In the genomic region with DNA sequence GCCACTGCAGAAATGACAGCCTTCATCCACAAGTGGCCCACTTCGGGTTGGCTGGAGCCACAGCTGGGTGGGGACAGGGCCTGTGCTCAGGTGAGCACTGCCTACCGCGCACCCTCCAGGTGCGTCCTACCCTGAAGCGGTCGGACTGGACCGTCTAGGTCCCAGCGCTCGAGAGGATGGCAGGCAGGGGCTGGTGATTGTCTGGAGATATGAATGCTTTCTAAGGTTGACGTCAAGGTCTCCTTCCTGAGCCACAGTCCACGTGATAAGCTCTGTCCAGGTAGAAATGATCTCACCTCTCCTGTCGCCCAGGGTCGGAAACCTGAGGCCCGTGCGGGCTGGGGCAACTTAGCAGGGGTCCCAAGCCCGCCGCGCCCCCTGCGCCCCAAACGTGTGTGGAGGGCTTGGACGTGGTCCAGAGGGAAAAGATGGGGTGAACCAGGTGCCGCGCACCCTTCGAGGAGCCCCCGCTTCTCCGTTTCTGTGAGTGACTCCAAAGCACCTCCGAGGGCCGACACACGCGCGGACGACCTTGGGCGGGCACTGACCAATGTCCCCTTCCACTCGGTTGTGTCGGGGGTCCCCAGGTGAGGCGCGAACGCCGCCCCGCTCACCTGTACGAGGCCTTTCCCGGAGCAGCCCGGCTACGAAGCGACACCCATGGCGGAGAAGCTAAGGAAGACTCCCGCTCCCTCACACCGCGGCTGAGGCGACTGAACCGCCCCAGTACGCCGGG, we compare ENCODE assay signal across 8 cellular contexts. TPM values are rescaled to one million over a fixed set of nuclear protein-coding genes. Genes with fewer than 3 reads are reported as not detected.
DNase-seq lines count a peak whose midpoint lies in the region; ATAC-seq and TF ChIP-seq lines count a peak whose summit lies in the region.

No MANE protein-coding gene starts in this region.

- no peaks in the 10 kb centered on the region for H3K79me2 ChIP-seq in GM23338 (replicated peaks; ENCODE audit: insufficient read depth)
- no peaks in the 10 kb centered on the region for H3K79me2 ChIP-seq in SU-DHL-6 (ENCODE audit: insufficient read depth, low read length)

- TF ChIP-seq CTCF in AG04450 (IDR thresholded peaks at IDR 0.05; ENCODE audit: low read depth, low read length): no peak
- no peak for TF ChIP-seq CTCF in GM23338 (conservative IDR thresholded peaks at IDR 0.05; ENCODE audit: low read depth in 2 of 2)
- no peak for TF ChIP-seq CTCF in SU-DHL-6 (IDR thresholded peaks at IDR 0.05; ENCODE audit: insufficient read depth, low read length, poor library complexity, severe bottlenecking)
- no peak for TF ChIP-seq CTCF in fibroblast of villous mesenchyme (IDR thresholded peaks at IDR 0.05; ENCODE audit: insufficient read depth, low read depth, low read length)
- no peak for TF ChIP-seq CTCF in psoas muscle (IDR thresholded peaks at IDR 0.05)

- DNase-seq in AG04450 (ENCODE audit: low read depth, low spot score) (no peak), GM23338 (ENCODE audit: low spot score) (peak; percentile 49), fibroblast of villous mesenchyme (ENCODE audit: low read depth) (no peak), psoas muscle (peak in 1 of 2 donors; percentile 62), KG1 (lab: John Stamatoyannopoulos, UW) (no peak), kidney glomerular epithelial cell (lab: John Stamatoyannopoulos, UW) (no peak)
- no peak for DNase-seq in stimulated activated CD4-positive, alpha-beta T cell treated with anti-CD3 and anti-CD28 coated beads, Interleukin-2, amount 100 ng/mL, for 24 hours

- peaks cover 13% of the 10 kb centered on the region for H3K4me1 Mint-ChIP-seq in GM23338

- peaks cover 2% of the 10 kb centered on the region; the same call in 1 of the 2 replicates for H4K20me1 ChIP-seq in GM23338 (replicated peaks; ENCODE audit: insufficient read depth)
- H4K20me1 ChIP-seq in SU-DHL-6 (ENCODE audit: low read depth, low read length): no peaks in the 10 kb centered on the region

- H3K9me3 ChIP-seq in AG04450 (ENCODE audit: control insufficient read depth, insufficient read depth, low read length): no peaks in the 10 kb centered on the region; the same call in 1 of the 2 replicates
- no peaks in the 10 kb centered on the region for H3K9me3 ChIP-seq in SU-DHL-6 (ENCODE audit: insufficient read depth, low read length)
- no peaks in the 10 kb centered on the region for H3K9me3 ChIP-seq in psoas muscle

- H3K4me2 ChIP-seq in GM23338: peak overlapping the region; percentile 94
- peak overlapping the region; percentile 56 for H3K4me2 ChIP-seq in SU-DHL-6 (ENCODE audit: low read depth, low read length, poor library complexity, severe bottlenecking)

- intact Hi-C loops in psoas muscle (cut with DNase I): loop anchor here (2.0 to 5.0 kb wide), 3 partner anchors 42 to 165 kb away; partner anchors contain the start of gene MORC3 (in 1 of the 2)

- H3K27ac Mint-ChIP-seq in GM23338: no peak overlapping the region

- H3K9me3 Mint-ChIP-seq in GM23338: no peaks in the 10 kb centered on the region

- H3K36me3 Mint-ChIP-seq in GM23338 (ENCODE audit: low read depth): no peaks in the 10 kb centered on the region

- peak overlapping the region; percentile 99 for H2AFZ ChIP-seq in GM23338
- H2AFZ ChIP-seq in SU-DHL-6 (ENCODE audit: low read depth, low read length, severe bottlenecking): peak overlapping the region; percentile 60

- 0 out of 2 replicates have a peak overlapping the region, but pooled peaks have one; percentile 32 for H3K9ac ChIP-seq in SU-DHL-6 (ENCODE audit: low read length)

- H3K27me3 Mint-ChIP-seq in GM23338 (ENCODE audit: insufficient read depth, low read depth, poor library complexity): peaks cover 19% of the 10 kb centered on the region

- H3F3A ChIP-seq in GM23338 (replicated peaks; ENCODE audit: low read depth) (peaks cover 4% of the 10 kb centered on the region; the same call in 1 of the 2 replicates), SU-DHL-6 (ENCODE audit: insufficient read depth) (no peaks in the 10 kb centered on the region)

- ATAC-seq in GM23338 (peak; percentile 24), psoas muscle (no peak)

- peak overlapping the region; percentile 81 for H3K4me3 ChIP-seq in AG04450 (ENCODE audit: low read depth, low read length)
- peak overlapping the region; percentile 80 for H3K4me3 ChIP-seq in GM23338
- H3K4me3 ChIP-seq in SU-DHL-6 (ENCODE audit: insufficient read depth, low read length, poor library complexity, severe bottlenecking): peak overlapping the region; percentile 48
- peak overlapping the region; percentile 72 for H3K4me3 ChIP-seq in fibroblast of villous mesenchyme (ENCODE audit: low read depth, low read length)
- H3K4me3 ChIP-seq in psoas muscle: peak overlapping the region; percentile 92

- 10 to 15% (median 13%) methylated on average over 45 to 53 of the region's 53 CpGs for WGBS in psoas muscle, 3 donors

- POLR2A ChIA-PET in AG04450 (lab: Yijun Ruan, JAX): interaction anchor here (0.7 to 1.4 kb wide), 4 partner anchors 20 to 164 kb away, joined by 3 to 5 read pairs (median 5); partner anchors contain the start of gene MORC3

- H3K27me3 ChIP-seq in AG04450 (ENCODE audit: control insufficient read depth, insufficient read depth, low read length) (no peaks in the 10 kb centered on the region), GM23338 (ENCODE audit: insufficient read depth) (peaks cover 27% of the 10 kb centered on the region), SU-DHL-6 (ENCODE audit: low read length) (no peaks in the 10 kb centered on the region), psoas muscle (ENCODE audit: insufficient read depth in 3 of 3, low read length in 2 of 3) (no peaks in the 10 kb centered on the region)

- peak overlapping the region; percentile 78 for H3K4me3 Mint-ChIP-seq in GM23338

- H3K9me2 ChIP-seq in GM23338 (ENCODE audit: insufficient read depth) (no peaks in the 10 kb centered on the region), SU-DHL-6 (replicated peaks; ENCODE audit: insufficient read depth, low read length) (no peaks in the 10 kb centered on the region)

- H3K27ac ChIP-seq in AG04450 (ENCODE audit: low read depth, low read length): no peak overlapping the region
- no peak overlapping the region for H3K27ac ChIP-seq in GM23338 (ENCODE audit: low read depth)
- no peak overlapping the region for H3K27ac ChIP-seq in SU-DHL-6 (ENCODE audit: low read depth, low read length)
- peak overlapping the region; percentile 79 for H3K27ac ChIP-seq in psoas muscle

- H3K4me1 ChIP-seq in GM23338 (ENCODE audit: insufficient read depth): peaks cover 7% of the 10 kb centered on the region
- peaks cover 16% of the 10 kb centered on the region for H3K4me1 ChIP-seq in psoas muscle

- CTCF ChIA-PET in AG04450 (lab: Charles Lee): interaction anchor here (1.1 to 1.4 kb wide), 2 partner anchors 14 to 15 kb away, joined by 3 to 5 read pairs; no protein-coding TSS in a partner anchor

- H3K36me3 ChIP-seq in GM23338 (ENCODE audit: insufficient read depth): no peaks in the 10 kb centered on the region
- no peaks in the 10 kb centered on the region for H3K36me3 ChIP-seq in SU-DHL-6 (ENCODE audit: low read length)
- H3K36me3 ChIP-seq in psoas muscle (ENCODE audit: insufficient read depth in 1 of 2, low read depth in 1 of 2): no peaks in the 10 kb centered on the region

TF ChIP-seq in GM23338, 12 proteins besides CTCF, POLR2A, EP300 and RAD21:
- TF ChIP-seq POLR2AphosphoS5 (IDR thresholded peaks at IDR 0.05; ENCODE audit: low read depth) (peak; percentile 69), EZH2 (IDR thresholded peaks at IDR 0.05; ENCODE audit: low read depth, unreplicated experiment) (no peak)

RNA-seq across cellular contexts. Expression of gene DOP1B, which starts 0.9 kb away (rescaled TPM):
- 7.3 and 8.9 TPM in 2 replicates for polyA plus RNA-seq in AG04450 (2011; rRNA removed)
- polyA minus RNA-seq in AG04450 (2011; rRNA and poly(A)+ RNA removed): 11.9 and 12.9 TPM in 2 replicates
- 9.9 and 18.0 TPM in 2 replicates for total RNA-seq in GM23338 (2014; rRNA removed; shearing (Covaris generic))
- polyA plus RNA-seq in GM23338 (2016; fragmentation: Nextera tagmentation; extraction: Ambion mirVana): 2.8 and 4.9 TPM in 2 replicates
- total RNA-seq in fibroblast of villous mesenchyme: 10.6 and 11.7 TPM in 2 replicates
- total RNA-seq in psoas muscle: 10 to 100 TPM; 12.8 to 20.7 (median 14.3) TPM
- polyA plus RNA-seq in psoas muscle: 1 to 10 TPM; 3.1 to 7.4 (median 4.7) TPM

RNA-seq across cellular contexts. Expression of gene CBR3, which starts 20.9 kb away (rescaled TPM):
- polyA plus RNA-seq in AG04450 (2011; rRNA removed): 10.2 and 10.9 TPM in 2 replicates
- polyA minus RNA-seq in AG04450 (2011; rRNA and poly(A)+ RNA removed): 2.2 and 3.0 TPM in 2 replicates
- total RNA-seq in GM23338 (2014; rRNA removed; shearing (Covaris generic)): 4.0 and 4.6 TPM in 2 replicates
- 8.2 and 8.7 TPM in 2 replicates for polyA plus RNA-seq in GM23338 (2016; fragmentation: Nextera tagmentation; extraction: Ambion mirVana)
- 12.1 and 13.2 TPM in 2 replicates for total RNA-seq in fibroblast of villous mesenchyme
- total RNA-seq in psoas muscle: 1 to 10 TPM in 3 of 4 donors, under 1 TPM in 1; 0.64 to 1.9 (median 1.2) TPM
- 1 to 10 TPM; 1.2 to 1.8 (median 1.8) TPM for polyA plus RNA-seq in psoas muscle
